Comparison of ENCODE assay signal across 22 cellular contexts in genomic region chr2:69114534-69114933, GRCh38.
DNase-seq lines count a peak whose midpoint lies in the region; ATAC-seq and TF ChIP-seq lines count a peak whose summit lies in the region.
"Had no signal": no experiment of that assay in that cellular context is flagged by ENCODE, and none has a peak within 500 bp of the region (broad histone marks: within the 10 kb centered on the region; RNA-seq: fewer than 3 reads in every experiment).

No MANE protein-coding gene starts in this region.

- H3K27ac ChIP-seq in ascending aorta (peak overlapping the region; percentile 90 to 91), tibial artery (peak overlapping the region; percentile 76 to 79), breast epithelium (no peak overlapping the region)
- H3K27ac ChIP-seq: BLaER1, Peyer's patch had no signal

- no peak for ATAC-seq in GM21390 (IDR thresholded peaks at IDR 0.05; ENCODE audit: unreplicated experiment)
- ATAC-seq in HG02973 (IDR thresholded peaks at IDR 0.05; ENCODE audit: unreplicated experiment), result no peak
- ATAC-seq: HCT116, K562 had no signal

- H3K9me3 ChIP-seq in ascending aorta, result no peaks in the 10 kb centered on the region
- no peaks in the 10 kb centered on the region for H3K9me3 ChIP-seq in tibial artery
- H3K9me3 ChIP-seq in breast epithelium, result no peaks in the 10 kb centered on the region
- H3K9me3 ChIP-seq: BLaER1, Peyer's patch had no signal

- H3K27me3 ChIP-seq in H7 (ENCODE audit: control insufficient read depth, insufficient read depth, low read length), result no peaks in the 10 kb centered on the region
- no peaks in the 10 kb centered on the region for H3K27me3 ChIP-seq in ascending aorta
- H3K27me3 ChIP-seq in tibial artery, result no peaks in the 10 kb centered on the region
- H3K27me3 ChIP-seq in breast epithelium, result no peaks in the 10 kb centered on the region
- H3K27me3 ChIP-seq: BLaER1, Peyer's patch had no signal

- H3K36me3 ChIP-seq in H7 (replicated peaks; ENCODE audit: control insufficient read depth, insufficient read depth, low read length) (no peaks in the 10 kb centered on the region), ascending aorta (no peaks in the 10 kb centered on the region), tibial artery (no peaks in the 10 kb centered on the region), breast epithelium (no peaks in the 10 kb centered on the region)
- H3K36me3 ChIP-seq: BLaER1, Peyer's patch had no signal

- no peak for TF ChIP-seq POLR2A in breast epithelium (IDR thresholded peaks at IDR 0.05)

- peak; percentile 57 for DNase-seq in H7
- no peak for DNase-seq in ascending aorta (ENCODE audit: low spot score in 2 of 2)
- DNase-seq in iPS-NIHi7 (ENCODE audit: extremely low spot score), result peak; percentile 23
- DNase-seq in tibial artery, result no peak
- DNase-seq in breast epithelium (ENCODE audit: low spot score in 2 of 2), result no peak
- DNase-seq in NCI-H2081 treated with DMSO at 0.1 percent for 48 hours (lab: John Stamatoyannopoulos, UW), result no peak
- DNase-seq: CD4-positive, CD25-positive, alpha-beta regulatory T cell; GOT3; Kasumi-1; MV-4-11; NCI-H1105; NCI-H1436 treated with DMSO at 0.1 percent for 48 hours; NCI-H187 treated with DMSO at 0.1 percent for 48 hours; NCI-H446; NCI-H526 treated with DMSO at 0.1 percent for 48 hours; Peyer's patch; SHP77 treated with DMSO at 0.1 percent for 48 hours had no signal

- H3K4me3 ChIP-seq in H7 (ENCODE audit: insufficient read depth, low read depth, low read length), result no peak overlapping the region
- H3K4me3 ChIP-seq in ascending aorta, result no peak overlapping the region
- H3K4me3 ChIP-seq in tibial artery, result no peak overlapping the region
- H3K4me3 ChIP-seq in breast epithelium, result no peak overlapping the region
- H3K4me3 ChIP-seq: BLaER1, K562, Peyer's patch had no signal

- intact Hi-C loops in ascending aorta (cut with DNase I) (no loop called here), tibial artery (cut with DNase I; ENCODE audit: low total_unique reads) (no loop called here), breast epithelium (cut with DNase I; ENCODE audit: low total_unique reads) (no loop called here)

- peaks cover 11 to 65% of the 10 kb centered on the region in 2 donors for H3K4me1 ChIP-seq in ascending aorta
- H3K4me1 ChIP-seq in tibial artery, result peaks cover 0 to 91% (median 43%) of the 10 kb centered on the region in 4 donors
- peaks cover 0 to 3% of the 10 kb centered on the region in 2 donors for H3K4me1 ChIP-seq in breast epithelium
- H3K4me1 ChIP-seq: BLaER1 had no signal

- TF ChIP-seq CTCF in ascending aorta (IDR thresholded peaks at IDR 0.05) (no peak), tibial artery (IDR thresholded peaks at IDR 0.05) (no peak), breast epithelium (IDR thresholded peaks at IDR 0.05) (no peak)

Comparison
In these comparisons a context has a peak if more than half of its experiments do, and no peak if none do; other contexts are left out.
1. DNase-seq: peak in H7 (single experiment) and iPS-NIHi7 (single experiment); none in ascending aorta (0 of 2), tibial artery (0 of 2), breast epithelium (0 of 2) and NCI-H2081 treated with DMSO at 0.1 percent for 48 hours (single experiment).
2. H3K27ac ChIP-seq: peak in ascending aorta (2 of 2) and tibial artery (2 of 2); none in breast epithelium (0 of 2).